ENCODE assay signal across 8 cellular contexts in genomic region chr17:752002-752619, GRCh38.
DNase-seq lines count a peak whose midpoint lies in the region; ATAC-seq and TF ChIP-seq lines count a peak whose summit lies in the region.

Gene GEMIN4, minus strand, starts transcription at chr17:752264. Its CDS starts 122 bp downstream, at chr17:752142.

- ATAC-seq in HG02870 (IDR thresholded peaks at IDR 0.05; ENCODE audit: unreplicated experiment): peak; percentile 82

- DNase-seq in NCI-H1436 (lab: John Stamatoyannopoulos, UW) (peak; percentile 86), NCI-H1436 treated with DMSO at 0.1 percent for 48 hours (lab: John Stamatoyannopoulos, UW) (no peak), NCI-H1694 (lab: John Stamatoyannopoulos, UW) (peak; percentile 81), T1000 (lab: John Stamatoyannopoulos, UW) (peak; percentile 89), astrocyte of the spinal cord (ENCODE audit: low read depth, low spot score) (peak; percentile 86), hypothalamus (lab: John Stamatoyannopoulos, UW) (peak; percentile 32 to 95 (median 84)), retinal pigment epithelial cell (ENCODE audit: low read depth) (peak; percentile 31)

- peak; percentile 90 for TF ChIP-seq CTCF in astrocyte of the spinal cord (IDR thresholded peaks at IDR 0.05; ENCODE audit: low read depth, low read length)
- peak; percentile 88 for TF ChIP-seq CTCF in retinal pigment epithelial cell (conservative IDR thresholded peaks at IDR 0.05; ENCODE audit: low read depth, low read length)

- H3K4me3 ChIP-seq in astrocyte of the spinal cord (ENCODE audit: low read depth, low read length) (peak within 1 kb of the TSS; percentile 67), retinal pigment epithelial cell (ENCODE audit: low read length) (peak within 1 kb of the TSS; percentile 71)

- in situ Hi-C loops in astrocyte of the spinal cord (cut with HindIII; ENCODE audit: low sequenced_read_pairs): no loop called here
